3 cellular contexts compared by ENCODE assay signal in the genomic region with DNA sequence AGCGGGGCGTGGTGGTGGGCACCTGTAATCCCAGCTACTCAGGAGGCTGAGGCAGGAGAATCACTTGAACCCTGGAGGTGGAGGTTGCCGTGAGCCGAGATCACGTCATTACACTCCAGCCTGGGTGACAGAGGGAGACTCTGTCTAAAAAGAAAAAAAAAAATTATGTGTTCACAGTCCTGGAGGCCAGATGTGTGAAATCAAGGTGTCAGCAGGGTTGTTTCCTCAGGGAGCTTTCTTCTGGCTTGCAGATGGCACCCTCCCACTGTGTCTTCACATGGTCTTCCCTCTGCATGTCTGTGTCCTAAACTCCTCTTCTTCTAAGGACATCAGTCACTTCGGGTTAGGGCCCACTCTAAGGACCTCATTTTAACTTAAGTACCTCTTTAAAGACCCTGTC.
TF ChIP-seq lines count a peak whose summit lies in the region.

No MANE protein-coding gene starts in this region.

TF ChIP-seq in A549, 52 proteins besides CTCF, POLR2A, EP300 and RAD21:
- TF ChIP-seq GATA3 (IDR thresholded peaks at IDR 0.05; ENCODE audit: borderline replicate concordance) = no peak
- no peak for TF ChIP-seq CBX2 (IDR thresholded peaks at IDR 0.05; ENCODE audit: borderline replicate concordance, low read depth)
- no peak for TF ChIP-seq CHD2 (IDR thresholded peaks at IDR 0.05; ENCODE audit: low read length, partially characterized antibody)
- TF ChIP-seq, protein P1, sequence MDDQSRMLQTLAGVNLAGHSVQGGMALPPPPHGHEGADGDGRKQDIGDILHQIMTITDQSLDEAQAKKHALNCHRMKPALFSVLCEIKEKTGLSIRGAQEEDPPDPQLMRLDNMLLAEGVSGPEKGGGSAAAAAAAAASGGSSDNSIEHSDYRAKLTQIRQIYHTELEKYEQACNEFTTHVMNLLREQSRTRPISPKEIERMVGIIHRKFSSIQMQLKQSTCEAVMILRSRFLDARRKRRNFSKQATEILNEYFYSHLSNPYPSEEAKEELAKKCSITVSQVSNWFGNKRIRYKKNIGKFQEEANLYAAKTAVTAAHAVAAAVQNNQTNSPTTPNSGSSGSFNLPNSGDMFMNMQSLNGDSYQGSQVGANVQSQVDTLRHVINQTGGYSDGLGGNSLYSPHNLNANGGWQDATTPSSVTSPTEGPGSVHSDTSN (IDR thresholded peaks at IDR 0.05) = no peak
- no peak for TF ChIP-seq MAFK (IDR thresholded peaks at IDR 0.05; ENCODE audit: partially characterized antibody)
- TF ChIP-seq, protein P2, sequence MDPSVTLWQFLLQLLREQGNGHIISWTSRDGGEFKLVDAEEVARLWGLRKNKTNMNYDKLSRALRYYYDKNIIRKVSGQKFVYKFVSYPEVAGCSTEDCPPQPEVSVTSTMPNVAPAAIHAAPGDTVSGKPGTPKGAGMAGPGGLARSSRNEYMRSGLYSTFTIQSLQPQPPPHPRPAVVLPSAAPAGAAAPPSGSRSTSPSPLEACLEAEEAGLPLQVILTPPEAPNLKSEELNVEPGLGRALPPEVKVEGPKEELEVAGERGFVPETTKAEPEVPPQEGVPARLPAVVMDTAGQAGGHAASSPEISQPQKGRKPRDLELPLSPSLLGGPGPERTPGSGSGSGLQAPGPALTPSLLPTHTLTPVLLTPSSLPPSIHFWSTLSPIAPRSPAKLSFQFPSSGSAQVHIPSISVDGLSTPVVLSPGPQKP (IDR thresholded peaks at IDR 0.05; ENCODE audit: low read depth, low read length) = no peak
- no peak for TF ChIP-seq BHLHE40 (IDR thresholded peaks at IDR 0.05; ENCODE audit: low read depth, low read length)

TF ChIP-seq in IMR-90, 13 proteins besides CTCF, POLR2A, EP300 and RAD21:
- TF ChIP-seq CEBPB (IDR thresholded peaks at IDR 0.05; ENCODE audit: low read depth, low read length) (no peak), FOS (IDR thresholded peaks at IDR 0.05; ENCODE audit: low read depth, low read length) (no peak), RFX5 (IDR thresholded peaks at IDR 0.05; ENCODE audit: low read depth, low read length) (no peak), NFE2L2 (IDR thresholded peaks at IDR 0.05; ENCODE audit: low read depth, low read length) (no peak), BHLHE40 (IDR thresholded peaks at IDR 0.05; ENCODE audit: low read depth, low read length) (no peak), MAFK (IDR thresholded peaks at IDR 0.05; ENCODE audit: low read depth, low read length) (no peak), MXI1 (IDR thresholded peaks at IDR 0.05; ENCODE audit: borderline replicate concordance, low read depth, low read length) (no peak)
- TF ChIP-seq, protein P3, sequence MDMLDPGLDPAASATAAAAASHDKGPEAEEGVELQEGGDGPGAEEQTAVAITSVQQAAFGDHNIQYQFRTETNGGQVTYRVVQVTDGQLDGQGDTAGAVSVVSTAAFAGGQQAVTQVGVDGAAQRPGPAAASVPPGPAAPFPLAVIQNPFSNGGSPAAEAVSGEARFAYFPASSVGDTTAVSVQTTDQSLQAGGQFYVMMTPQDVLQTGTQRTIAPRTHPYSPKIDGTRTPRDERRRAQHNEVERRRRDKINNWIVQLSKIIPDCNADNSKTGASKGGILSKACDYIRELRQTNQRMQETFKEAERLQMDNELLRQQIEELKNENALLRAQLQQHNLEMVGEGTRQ (IDR thresholded peaks at IDR 0.05; ENCODE audit: low read depth, low read length) = no peak
- TF ChIP-seq, protein P2 (IDR thresholded peaks at IDR 0.05; ENCODE audit: borderline replicate concordance, low read depth, low read length) = no peak

TF ChIP-seq in SK-N-SH treated with all-trans-retinoic acid at 6 μM for 48 hours, 23 proteins besides CTCF, POLR2A, EP300 and RAD21:
- no peak for TF ChIP-seq ISL1 (CRISPR knock-in tag; IDR thresholded peaks at IDR 0.05)
- TF ChIP-seq ZC3H10 (CRISPR knock-in tag; IDR thresholded peaks at IDR 0.05) = no peak
- no peak for TF ChIP-seq CSDC2 (CRISPR knock-in tag; IDR thresholded peaks at IDR 0.05)
- no peak for TF ChIP-seq BACH2 (CRISPR knock-in tag; IDR thresholded peaks at IDR 0.05; ENCODE audit: borderline replicate concordance)
- no peak for TF ChIP-seq GLIS3 (CRISPR knock-in tag; IDR thresholded peaks at IDR 0.05)
- no peak for TF ChIP-seq ZNF8 (CRISPR knock-in tag; IDR thresholded peaks at IDR 0.05)
- TF ChIP-seq ZFP30 (CRISPR knock-in tag; IDR thresholded peaks at IDR 0.05) = no peak
- TF ChIP-seq ZNF70 (CRISPR knock-in tag; IDR thresholded peaks at IDR 0.05) = no peak
